Comparison of ENCODE assay signal across 23 cellular contexts in the genomic region with DNA sequence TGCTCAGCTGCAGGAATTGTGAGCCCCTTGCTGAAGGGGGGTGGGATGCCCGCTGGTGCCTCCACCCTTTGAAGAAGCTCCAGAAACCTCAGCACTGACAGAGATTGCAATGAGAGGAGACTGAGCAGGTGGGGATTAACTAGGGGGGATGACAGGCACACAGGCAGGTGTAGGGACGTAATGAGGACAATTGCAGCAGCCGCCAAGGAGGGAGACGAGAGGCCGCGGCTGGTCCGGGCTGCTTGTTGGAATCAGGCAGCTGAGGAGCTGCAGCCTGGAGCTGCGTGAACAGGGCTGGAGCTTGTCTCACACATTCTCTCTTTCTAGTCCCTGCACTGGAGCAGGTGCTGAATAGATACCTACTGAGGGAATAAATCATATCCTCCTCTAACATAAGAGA.
"Had no signal": no experiment of that assay in that cellular context is flagged by ENCODE, and none has a peak within 500 bp of the region (broad histone marks: within the 10 kb centered on the region; RNA-seq: fewer than 3 reads in every experiment).

No MANE protein-coding gene starts in this region.

- H3K36me3 ChIP-seq: prostate gland, right atrium auricular region, stomach, tibial artery had no signal

- H3K27me3 ChIP-seq: right atrium auricular region, testis had no signal

- H3K4me1 ChIP-seq: parathyroid adenoma, prostate gland, right atrium auricular region had no signal

- DNase-seq: dorsolateral prefrontal cortex; effector CD4-positive, alpha-beta T cell; hypothalamus; immature natural killer cell; islet precursor cell; left ventricle myocardium superior; natural killer cell; stimulated activated CD4-positive, alpha-beta T cell treated with anti-CD3 and anti-CD28 coated beads, Interleukin-2, amount 100 ng/mL, for 24 hours; stimulated activated CD4-positive, alpha-beta T cell treated with anti-CD3 and anti-CD28 coated beads, Interleukin-4, amount 100 ng/mL, for 24 hours; stimulated activated naive CD4-positive, alpha-beta T cell treated with Interleukin-2 at 50 U/mL for 16 hours; stomach; testis; tibial artery had no signal

- H3K9me3 Mint-ChIP-seq: immature natural killer cell; memory B cell; natural killer cell; neural crest cell; stimulated activated effector memory CD8-positive, alpha-beta T cell treated with anti-CD3 and anti-CD28 coated beads, Interleukin-12 subunit alpha, Interleukin-12 subunit beta, amount 100 ng/mL, for 72 hours; type B pancreatic cell had no signal

- H3K4me1 Mint-ChIP-seq: immature natural killer cell; natural killer cell; stimulated activated effector memory CD8-positive, alpha-beta T cell treated with anti-CD3 and anti-CD28 coated beads, Interleukin-12 subunit alpha, Interleukin-12 subunit beta, amount 100 ng/mL, for 72 hours had no signal

- ATAC-seq: left ventricle myocardium superior; natural killer cell; sciatic nerve; stimulated activated effector memory CD8-positive, alpha-beta T cell treated with anti-CD3 and anti-CD28 coated beads, Interleukin-12 subunit alpha, Interleukin-12 subunit beta, amount 100 ng/mL, for 72 hours had no signal

- H3K9me3 ChIP-seq: prostate gland, right atrium auricular region, stomach, testis, tibial artery had no signal

- H3K36me3 Mint-ChIP-seq: immature natural killer cell; memory B cell; natural killer cell; stimulated activated effector memory CD8-positive, alpha-beta T cell treated with anti-CD3 and anti-CD28 coated beads, Interleukin-12 subunit alpha, Interleukin-12 subunit beta, amount 100 ng/mL, for 72 hours; type B pancreatic cell had no signal

- H3K4me3 ChIP-seq: dorsolateral prefrontal cortex, lung, prostate gland, right atrium auricular region, smooth muscle cell, stomach, testis, tibial artery had no signal

- H3K4me3 Mint-ChIP-seq: immature natural killer cell; memory B cell; natural killer cell; neural crest cell; stimulated activated effector memory CD8-positive, alpha-beta T cell treated with anti-CD3 and anti-CD28 coated beads, Interleukin-12 subunit alpha, Interleukin-12 subunit beta, amount 100 ng/mL, for 72 hours; type B pancreatic cell had no signal

- H3K27ac ChIP-seq: dorsolateral prefrontal cortex, parathyroid adenoma, prostate gland, right atrium auricular region, stomach, testis, tibial artery had no signal

- H3K27ac Mint-ChIP-seq: immature natural killer cell; memory B cell; natural killer cell; stimulated activated effector memory CD8-positive, alpha-beta T cell treated with anti-CD3 and anti-CD28 coated beads, Interleukin-12 subunit alpha, Interleukin-12 subunit beta, amount 100 ng/mL, for 72 hours; type B pancreatic cell had no signal
